15 cellular contexts compared by ENCODE assay signal in the genomic region with DNA sequence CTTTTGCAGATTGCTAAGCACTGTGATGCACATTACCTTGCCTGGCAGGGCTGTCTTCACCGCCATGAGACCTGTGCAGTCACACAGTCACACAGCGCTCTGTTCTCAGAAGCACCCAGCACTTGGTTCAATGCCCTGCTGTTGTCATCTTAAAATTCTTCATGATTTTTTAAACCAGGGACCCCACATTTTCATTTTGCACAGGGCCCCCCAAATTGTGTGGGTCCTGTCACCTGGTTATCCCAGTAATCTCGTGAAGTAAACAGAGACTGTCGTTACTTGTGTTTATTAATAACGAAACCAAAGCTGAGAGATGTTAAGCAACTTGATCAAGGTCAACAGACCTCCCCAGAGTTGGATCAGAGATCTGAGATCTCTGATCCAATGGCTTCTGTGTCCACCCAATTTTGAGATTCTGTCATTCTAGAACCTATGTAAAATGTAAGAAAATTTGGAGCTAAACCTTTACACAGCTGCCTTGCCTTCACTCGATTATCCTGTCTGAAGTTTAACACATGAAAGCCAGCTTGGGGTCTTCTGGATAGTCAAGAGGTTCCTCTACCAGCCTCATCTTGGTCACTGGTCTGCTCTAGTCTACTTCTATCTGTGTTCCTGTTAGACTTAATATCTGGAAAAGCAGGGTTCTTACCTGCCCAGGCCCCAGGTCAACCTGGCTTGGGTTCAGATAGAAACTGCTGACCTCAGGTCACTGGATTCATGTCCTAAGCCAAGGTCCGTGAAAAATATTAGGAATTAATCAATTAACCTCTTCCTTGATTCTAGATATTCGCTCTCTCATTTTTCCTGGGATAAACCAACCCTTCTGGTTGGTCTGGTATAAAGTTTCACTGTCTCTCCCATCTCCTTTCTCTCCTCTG. TPM values are rescaled to one million over a fixed set of nuclear protein-coding genes. Genes with fewer than 3 reads are reported as not detected.
A peak's percentile ranks its signal among the peaks of the same experiment; 100 is the strongest.
DNase-seq lines count a peak whose midpoint lies in the region; ATAC-seq and TF ChIP-seq lines count a peak whose summit lies in the region.
"Had no signal": no experiment of that assay in that cellular context is flagged by ENCODE, and none has a peak within 500 bp of the region (broad histone marks: within the 10 kb centered on the region; RNA-seq: fewer than 3 reads in every experiment).

No MANE protein-coding gene starts in this region.

- in situ Hi-C loops in GM13976 (cut with MboI; ENCODE audit: low sequenced_read_pairs, unreplicated experiment), result no loop called here

- no peaks in the 10 kb centered on the region for H3K9me3 Mint-ChIP-seq in activated naive CD4-positive, alpha-beta T cell treated with anti-CD3 and anti-CD28 coated beads, Interleukin-2, amount 50 U/mL, for 24 hours
- no peaks in the 10 kb centered on the region for H3K9me3 Mint-ChIP-seq in central memory CD8-positive, alpha-beta T cell
- H3K9me3 Mint-ChIP-seq: brain had no signal

- H3K9me3 ChIP-seq in stomach, result no peaks in the 10 kb centered on the region
- no peaks in the 10 kb centered on the region for H3K9me3 ChIP-seq in testis
- no peaks in the 10 kb centered on the region for H3K9me3 ChIP-seq in upper lobe of right lung
- H3K9me3 ChIP-seq: Caco-2, prostate gland had no signal

- TF ChIP-seq POLR2A in stomach (IDR thresholded peaks at IDR 0.05), result no peak
- no peak for TF ChIP-seq POLR2A in testis (IDR thresholded peaks at IDR 0.05)

- intact Hi-C loops in stomach (cut with DNase I; ENCODE audit: low total_unique reads), result no loop called here
- intact Hi-C loops in testis (cut with DNase I; ENCODE audit: low total_unique reads), result no loop called here
- intact Hi-C loops in upper lobe of right lung (cut with DNase I), result no loop called here

- H3K36me3 ChIP-seq in stomach (no peaks in the 10 kb centered on the region), testis (ENCODE audit: low read depth, missing control alignments) (no peaks in the 10 kb centered on the region), upper lobe of right lung (no peaks in the 10 kb centered on the region)
- H3K36me3 ChIP-seq: prostate gland had no signal

- WGBS in stomach, 5 donors, result 76 to 85% (median 81%) methylated on average over 8 of the region's 8 CpGs
- WGBS in testis, 2 donors, result 89 to 90% methylated on average over 8 of the region's 8 CpGs

- ATAC-seq in HG03175 (IDR thresholded peaks at IDR 0.05; ENCODE audit: unreplicated experiment) (peak; percentile 50), upper lobe of right lung (no peak)
- ATAC-seq in central memory CD8-positive, alpha-beta T cell (replicated peaks; ENCODE audit: extremely low read depth, poor library complexity, severe bottlenecking), result peak; percentile 71

- H3K27me3 Mint-ChIP-seq in activated naive CD4-positive, alpha-beta T cell treated with anti-CD3 and anti-CD28 coated beads, Interleukin-2, amount 50 U/mL, for 24 hours, result no peaks in the 10 kb centered on the region
- no peaks in the 10 kb centered on the region for H3K27me3 Mint-ChIP-seq in central memory CD8-positive, alpha-beta T cell

- peak overlapping the region; percentile 3 for H3K4me3 Mint-ChIP-seq in activated naive CD4-positive, alpha-beta T cell treated with anti-CD3 and anti-CD28 coated beads, Interleukin-2, amount 50 U/mL, for 24 hours
- peak overlapping the region; percentile 55 for H3K4me3 Mint-ChIP-seq in central memory CD8-positive, alpha-beta T cell
- H3K4me3 Mint-ChIP-seq: brain had no signal

- peaks cover 55% of the 10 kb centered on the region for H3K4me1 Mint-ChIP-seq in activated naive CD4-positive, alpha-beta T cell treated with anti-CD3 and anti-CD28 coated beads, Interleukin-2, amount 50 U/mL, for 24 hours
- peaks cover 51% of the 10 kb centered on the region for H3K4me1 Mint-ChIP-seq in central memory CD8-positive, alpha-beta T cell

- H3K4me3 ChIP-seq in stomach (no peak overlapping the region), testis (no peak overlapping the region), upper lobe of right lung (no peak overlapping the region)
- H3K4me3 ChIP-seq: GM23248, prostate gland had no signal

- no peak for TF ChIP-seq EP300 in stomach (IDR thresholded peaks at IDR 0.05)

- H3K27ac ChIP-seq in stomach (peak overlapping the region in 3 of 5 donors; percentile 11 to 33 (median 30)), testis (no peak overlapping the region), upper lobe of right lung (no peak overlapping the region)
- H3K27ac ChIP-seq: GM23248, prostate gland had no signal

- H3K27me3 ChIP-seq in stomach, result no peaks in the 10 kb centered on the region
- H3K27me3 ChIP-seq in testis, result no peaks in the 10 kb centered on the region
- H3K27me3 ChIP-seq in upper lobe of right lung, result no peaks in the 10 kb centered on the region

- no peak for TF ChIP-seq CTCF in stomach (IDR thresholded peaks at IDR 0.05)
- TF ChIP-seq CTCF in GM13976 (IDR thresholded peaks at IDR 0.05; ENCODE audit: borderline replicate concordance, control extremely low read depth, extremely low read depth, insufficient read depth, missing control alignments), result no peak
- no peak for TF ChIP-seq CTCF in testis (IDR thresholded peaks at IDR 0.05)
- TF ChIP-seq CTCF in upper lobe of right lung (IDR thresholded peaks at IDR 0.05), result no peak

- H3K4me1 ChIP-seq in stomach (peaks cover 0 to 26% (median 3%) of the 10 kb centered on the region in 4 donors), testis (no peaks in the 10 kb centered on the region), upper lobe of right lung (no peaks in the 10 kb centered on the region)
- H3K4me1 ChIP-seq: Caco-2, prostate gland had no signal

- H3K27ac Mint-ChIP-seq in activated naive CD4-positive, alpha-beta T cell treated with anti-CD3 and anti-CD28 coated beads, Interleukin-2, amount 50 U/mL, for 24 hours, result peak overlapping the region; percentile 14
- peak overlapping the region; percentile 56 for H3K27ac Mint-ChIP-seq in central memory CD8-positive, alpha-beta T cell (ENCODE audit: low read depth)
- H3K27ac Mint-ChIP-seq: brain had no signal

- H3K36me3 Mint-ChIP-seq in activated naive CD4-positive, alpha-beta T cell treated with anti-CD3 and anti-CD28 coated beads, Interleukin-2, amount 50 U/mL, for 24 hours, result no peaks in the 10 kb centered on the region
- H3K36me3 Mint-ChIP-seq in central memory CD8-positive, alpha-beta T cell (ENCODE audit: insufficient read depth), result no peaks in the 10 kb centered on the region
- H3K36me3 Mint-ChIP-seq: brain had no signal

- no peak for DNase-seq in activated naive CD4-positive, alpha-beta T cell treated with Interleukin-2 at 50 U/mL for 16 hours
- no peak for DNase-seq in central memory CD8-positive, alpha-beta T cell (ENCODE audit: low spot score in 2 of 2)
- DNase-seq in stomach (no peak), GM13976 (ENCODE audit: low spot score) (no peak), testis (no peak), upper lobe of right lung (no peak)
- DNase-seq: activated CD4-positive, alpha-beta T cell treated with anti-CD3 and anti-CD28 coated beads for 1 hour; Caco-2; GM23248; MV-4-11; NCI-H748 treated with DMSO at 0.1 percent for 48 hours had no signal

RNA-seq across cellular contexts. Expression of a gene that starts 13.7 kb away (rescaled TPM):
- total RNA-seq in stomach (10 to 100 TPM in 4 of 5 donors, 1 to 10 TPM in 1; 1.8 to 42.0 (median 29.0) TPM), testis (10 to 100 TPM; 57.7 to 68.3 TPM), upper lobe of right lung (14.8 TPM)
- polyA plus RNA-seq in stomach (10 to 100 TPM; 10.8 to 19.3 (median 12.7) TPM), testis (ENCODE audit: insufficient read depth, low read depth, low replicate concordance) (70.4 TPM)

Comparison
In these comparisons a context has a peak if more than half of its experiments do, and no peak if none do; other contexts are left out.
1. H3K27ac ChIP-seq: peak in stomach (3 of 5); none in testis (0 of 2) and upper lobe of right lung (single experiment).